1 cellular context compared by ENCODE assay signal in the genomic region with DNA sequence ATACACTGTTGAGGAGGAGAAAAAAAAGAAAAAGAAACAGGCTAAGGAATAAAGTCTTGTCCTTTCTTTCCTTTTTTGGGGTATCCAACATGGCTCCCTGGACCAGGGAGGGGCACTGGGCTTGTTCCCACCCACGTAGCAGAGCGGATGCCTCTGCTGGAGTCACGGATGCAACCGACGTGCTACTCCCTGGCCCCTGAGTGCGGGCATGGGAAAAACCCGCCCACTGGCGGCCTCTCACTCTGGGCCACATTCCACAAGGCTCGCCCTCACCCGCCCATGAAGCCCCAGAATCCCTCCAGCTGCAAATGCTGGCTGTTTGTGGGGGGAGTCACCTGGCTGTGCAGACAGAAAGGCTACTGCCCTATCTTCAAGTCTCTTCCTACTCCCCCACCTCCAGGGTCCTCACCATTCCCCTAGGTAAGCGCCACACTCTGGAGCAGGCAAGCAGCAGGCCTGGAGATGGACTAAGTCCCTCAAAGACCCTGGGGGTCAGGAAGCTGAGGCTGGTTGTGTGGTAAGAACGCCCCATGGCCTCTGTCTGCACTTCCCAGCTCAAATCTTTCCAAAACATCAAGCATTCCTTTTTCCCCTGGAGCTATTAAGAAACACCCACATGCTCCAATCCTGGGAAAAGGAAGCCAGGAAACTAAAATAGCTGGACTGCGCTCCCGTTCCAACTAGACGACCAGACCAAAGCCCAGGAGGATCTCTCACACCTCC.
TF ChIP-seq lines count a peak whose summit lies in the region.

No MANE protein-coding gene starts in this region.

TF ChIP-seq in K562, 482 proteins besides CTCF, POLR2A, EP300 and RAD21 (continued from another document):
- TF ChIP-seq RBM22 (IDR thresholded peaks at IDR 0.05; ENCODE audit: low read depth, low read length, poor library complexity, severe bottlenecking): peak; percentile 80
